ENCODE assay signal across 8 cellular contexts in genomic region chr3:48088749-48089466, GRCh38.
A peak's percentile ranks its signal among the peaks of the same experiment; 100 is the strongest.
DNase-seq lines count a peak whose midpoint lies in the region; ATAC-seq and TF ChIP-seq lines count a peak whose summit lies in the region.

No MANE protein-coding gene starts in this region.

- DNase-seq in Ammon's horn (ENCODE audit: low spot score) (peak; percentile 99), NCI-H510A (lab: John Stamatoyannopoulos, UW) (peak; percentile 88), choroid plexus epithelial cell (ENCODE audit: low read depth) (peak; percentile 98), kidney tubule cell (ENCODE audit: low spot score) (peak; percentile 98)
- DNase-seq in activated CD4-positive, alpha-beta T cell treated with anti-CD3 and anti-CD28 coated beads for 36 hours: peak; percentile 97
- peak; percentile 72 to 92 for DNase-seq in stimulated activated CD4-positive, alpha-beta T cell treated with anti-CD3 and anti-CD28 coated beads, Interleukin-1b, Interleukin-23, amount 100 ng/mL, for 1 hour (ENCODE audit: low read depth in 2 of 2)

- H3K27me3 Mint-ChIP-seq in activated CD4-positive, alpha-beta T cell treated with anti-CD3 and anti-CD28 coated beads for 36 hours: no peaks in the 10 kb centered on the region

- H3K4me3 Mint-ChIP-seq in activated CD4-positive, alpha-beta T cell treated with anti-CD3 and anti-CD28 coated beads for 36 hours: peak overlapping the region; percentile 97

- TF ChIP-seq CTCF in choroid plexus epithelial cell (conservative IDR thresholded peaks at IDR 0.05; ENCODE audit: low read depth, low read length): no peak

- peak; percentile 92 for TF ChIP-seq POLR2A in GM19193 (IDR thresholded peaks at IDR 0.05; ENCODE audit: extremely low read depth, insufficient read depth, insufficient read length)

- no peaks in the 10 kb centered on the region for H3K9me3 Mint-ChIP-seq in activated CD4-positive, alpha-beta T cell treated with anti-CD3 and anti-CD28 coated beads for 36 hours (ENCODE audit: low read depth)

- ATAC-seq in HG03432 (IDR thresholded peaks at IDR 0.05; ENCODE audit: unreplicated experiment): peak; percentile 93
- peak; percentile 96 for ATAC-seq in activated CD4-positive, alpha-beta T cell treated with anti-CD3 and anti-CD28 coated beads for 36 hours

- CTCF ChIA-PET in activated CD4-positive, alpha-beta T cell treated with anti-CD3 and anti-CD28 coated beads for 36 hours (lab: Charles Lee): interaction anchor here (0.6 to 1.3 kb wide), 6 partner anchors 9 to 99 kb away, joined by 3 to 5 read pairs (median 4); no protein-coding TSS in a partner anchor

- peak overlapping the region; percentile 73 for H3K4me3 ChIP-seq in choroid plexus epithelial cell (ENCODE audit: low read depth, low read length)

- peaks cover 12% of the 10 kb centered on the region for H3K36me3 Mint-ChIP-seq in activated CD4-positive, alpha-beta T cell treated with anti-CD3 and anti-CD28 coated beads for 36 hours (ENCODE audit: low read depth)

- H3K27ac Mint-ChIP-seq in activated CD4-positive, alpha-beta T cell treated with anti-CD3 and anti-CD28 coated beads for 36 hours: peak overlapping the region; percentile 93

- peaks cover 29% of the 10 kb centered on the region for H3K4me1 Mint-ChIP-seq in activated CD4-positive, alpha-beta T cell treated with anti-CD3 and anti-CD28 coated beads for 36 hours

- intact Hi-C loops in activated CD4-positive, alpha-beta T cell treated with anti-CD3 and anti-CD28 coated beads for 36 hours (cut with DNase I, micrococcal nuclease): loop anchor here (1.0 to 10.0 kb wide), 20 partner anchors 99 to 1382 kb away; partner anchors contain the start of genes CDC25A (in 2 of the 2), ARIH2 (in 1 of the 2), CSPG5 (in 1 of the 2) and DAG1 (in 1 of the 2)

- POLR2A ChIA-PET in activated CD4-positive, alpha-beta T cell treated with anti-CD3 and anti-CD28 coated beads for 36 hours (lab: Charles Lee): interaction anchor here (0.5 to 1.2 kb wide), 5 partner anchors 34 to 376 kb away, joined by 3 to 6 read pairs (median 5); partner anchors contain the start of gene CDC25A

Comparison
In these comparisons a context has a peak if more than half of its experiments do, and no peak if none do; other contexts are left out.
1. Peak in every context shown above with its lines: DNase-seq, ATAC-seq and H3K4me3 ChIP-seq.